26 cellular contexts compared by ENCODE assay signal in the genomic region with DNA sequence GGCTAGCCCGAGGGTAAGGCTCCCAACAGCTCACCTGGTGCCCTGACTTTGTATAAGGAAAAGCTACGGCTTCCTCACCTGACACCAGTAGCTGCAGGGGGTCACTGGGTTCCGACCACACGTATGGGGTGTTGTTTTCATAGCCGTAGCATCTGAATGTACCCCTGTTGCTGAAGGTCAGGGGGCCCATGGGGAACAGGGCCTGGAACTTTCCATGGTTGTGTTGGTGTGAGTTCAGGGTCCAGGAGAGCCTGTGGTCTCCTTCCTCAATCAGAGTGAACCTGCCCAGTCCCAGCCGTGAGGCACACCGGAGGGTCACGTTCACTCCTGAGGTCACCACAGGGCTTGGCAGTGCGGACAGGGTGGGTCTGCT. TPM values are rescaled to one million over a fixed set of nuclear protein-coding genes. Genes with fewer than 3 reads are reported as not detected.
"Had no signal": no experiment of that assay in that cellular context is flagged by ENCODE, and none has a peak within 500 bp of the region (broad histone marks: within the 10 kb centered on the region; RNA-seq: fewer than 3 reads in every experiment).

No MANE protein-coding gene starts in this region.

- H3K4me3 Mint-ChIP-seq: activated CD4-positive, alpha-beta memory T cell treated with anti-CD3 and anti-CD28 coated beads, Interleukin-2, amount 10 ng/mL, durations not matched to agents 7 days and 5 days; activated CD4-positive, alpha-beta T cell treated with anti-CD3 and anti-CD28 coated beads for 36 hours; activated naive CD4-positive, alpha-beta T cell treated with anti-CD3 and anti-CD28 coated beads for 36 hours; activated naive CD8-positive, alpha-beta T cell; activated T-helper 17 cell treated with anti-CD3 and anti-CD28 coated beads, Interleukin-2, amount 50 U/mL, for 72 hours; T-helper 17 cell had no signal

- H3K4me1 ChIP-seq: adrenal gland had no signal

- H3K27ac ChIP-seq: adrenal gland, VCaP had no signal

- H3K27me3 ChIP-seq: adrenal gland had no signal

- H3K4me3 ChIP-seq: adrenal gland had no signal

- ATAC-seq: activated CD4-positive, alpha-beta T cell treated with anti-CD3 and anti-CD28 coated beads for 36 hours; activated T-helper 17 cell treated with anti-CD3 and anti-CD28 coated beads, Interleukin-2, amount 50 U/mL, for 72 hours; PC-3; T-helper 17 cell had no signal

- H3K36me3 ChIP-seq: adrenal gland had no signal

- H3K27me3 Mint-ChIP-seq: activated naive CD8-positive, alpha-beta T cell had no signal

- H3K36me3 Mint-ChIP-seq: activated naive CD8-positive, alpha-beta T cell had no signal

- H3K9me3 Mint-ChIP-seq: activated CD4-positive, alpha-beta memory T cell treated with anti-CD3 and anti-CD28 coated beads, Interleukin-2, amount 10 ng/mL, durations not matched to agents 7 days and 5 days; activated naive CD4-positive, alpha-beta T cell treated with anti-CD3 and anti-CD28 coated beads for 36 hours; activated T-helper 17 cell treated with anti-CD3 and anti-CD28 coated beads, Interleukin-2, amount 50 U/mL, for 72 hours had no signal

- H3K4me1 Mint-ChIP-seq: activated CD4-positive, alpha-beta memory T cell treated with anti-CD3 and anti-CD28 coated beads, Interleukin-2, amount 10 ng/mL, durations not matched to agents 7 days and 5 days; activated CD4-positive, alpha-beta T cell treated with anti-CD3 and anti-CD28 coated beads for 36 hours; activated T-helper 17 cell treated with anti-CD3 and anti-CD28 coated beads, Interleukin-2, amount 50 U/mL, for 72 hours had no signal

- H3K9me3 ChIP-seq: adrenal gland had no signal

- H3K27ac Mint-ChIP-seq: activated CD4-positive, alpha-beta memory T cell treated with anti-CD3 and anti-CD28 coated beads, Interleukin-2, amount 10 ng/mL, durations not matched to agents 7 days and 5 days; activated CD4-positive, alpha-beta T cell treated with anti-CD3 and anti-CD28 coated beads for 36 hours; activated naive CD4-positive, alpha-beta T cell treated with anti-CD3 and anti-CD28 coated beads for 36 hours; activated naive CD8-positive, alpha-beta T cell; activated T-helper 17 cell treated with anti-CD3 and anti-CD28 coated beads, Interleukin-2, amount 50 U/mL, for 72 hours; T-helper 17 cell had no signal

- DNase-seq: activated CD4-positive, alpha-beta memory T cell treated with anti-CD3 and anti-CD28 coated beads, Interleukin-2, amount 10 ng/mL, durations not matched to agents 7 days and 5 days; activated CD4-positive, alpha-beta T cell treated with anti-CD3 and anti-CD28 coated beads for 36 hours; activated CD4-positive, alpha-beta T cell treated with anti-CD3 and anti-CD28 coated beads, Interleukin-2, amount 50 U/mL, for 1 hour; activated gamma-delta T cell; activated naive CD4-positive, alpha-beta T cell treated with anti-CD3 and anti-CD28 coated beads for 36 hours; activated T-cell treated with anti-CD3 and anti-CD28 coated beads for 4 hours; activated T-cell treated with anti-CD3 and anti-CD28 coated beads, Interleukin-2, amount 50 U/mL, for 48 hours; adrenal gland; anterior cingulate cortex; MM.1S; NCI-H1105; NCI-H1436; NCI-H1694 treated with DMSO at 0.1 percent for 48 hours; NCI-H2029 treated with DMSO at 0.1 percent for 48 hours; NCI-H510A treated with DMSO at 0.1 percent for 48 hours; NCI-H69; PC-3; SHP77; T-helper 17 cell; T1000 had no signal

RNA-seq across cellular contexts. Expression of a gene that starts 1.1 kb away (rescaled TPM):
- total RNA-seq: activated CD4-positive, alpha-beta memory T cell treated with anti-CD3 and anti-CD28 coated beads, Interleukin-2, amount 10 ng/mL, durations not matched to agents 7 days and 5 days; activated CD4-positive, alpha-beta T cell treated with anti-CD3 and anti-CD28 coated beads for 36 hours; activated CD8-positive, alpha-beta memory T cell treated with anti-CD3 and anti-CD28 coated beads for 36 hours; activated naive CD4-positive, alpha-beta T cell treated with anti-CD3 and anti-CD28 coated beads for 36 hours; activated T-helper 17 cell treated with anti-CD3 and anti-CD28 coated beads, Interleukin-2, amount 50 U/mL, for 72 hours; cardiac septum; PC-3; SK-MEL-5 had no signal
- polyA plus RNA-seq: adrenal gland had no signal

RNA-seq across cellular contexts. Expression of a gene that starts 24.9 kb away (rescaled TPM):
- total RNA-seq: activated CD4-positive, alpha-beta memory T cell treated with anti-CD3 and anti-CD28 coated beads, Interleukin-2, amount 10 ng/mL, durations not matched to agents 7 days and 5 days; activated CD4-positive, alpha-beta T cell treated with anti-CD3 and anti-CD28 coated beads for 36 hours; activated CD8-positive, alpha-beta memory T cell treated with anti-CD3 and anti-CD28 coated beads for 36 hours; activated naive CD4-positive, alpha-beta T cell treated with anti-CD3 and anti-CD28 coated beads for 36 hours; activated T-helper 17 cell treated with anti-CD3 and anti-CD28 coated beads, Interleukin-2, amount 50 U/mL, for 72 hours; PC-3; SK-MEL-5 had no signal

RNA-seq across cellular contexts. Expression of a gene that starts 26.9 kb away (rescaled TPM):
- total RNA-seq: PC-3, SK-MEL-5 had no signal

RNA-seq across cellular contexts. Expression of a gene that starts 56.9 kb away (rescaled TPM):
- total RNA-seq: activated CD4-positive, alpha-beta memory T cell treated with anti-CD3 and anti-CD28 coated beads, Interleukin-2, amount 10 ng/mL, durations not matched to agents 7 days and 5 days; activated CD4-positive, alpha-beta T cell treated with anti-CD3 and anti-CD28 coated beads for 36 hours; activated CD8-positive, alpha-beta memory T cell treated with anti-CD3 and anti-CD28 coated beads for 36 hours; activated naive CD4-positive, alpha-beta T cell treated with anti-CD3 and anti-CD28 coated beads for 36 hours; activated T-helper 17 cell treated with anti-CD3 and anti-CD28 coated beads, Interleukin-2, amount 50 U/mL, for 72 hours; PC-3; SK-MEL-5 had no signal
